Comparison of ENCODE assay signal across 37 cellular contexts in the genomic region with DNA sequence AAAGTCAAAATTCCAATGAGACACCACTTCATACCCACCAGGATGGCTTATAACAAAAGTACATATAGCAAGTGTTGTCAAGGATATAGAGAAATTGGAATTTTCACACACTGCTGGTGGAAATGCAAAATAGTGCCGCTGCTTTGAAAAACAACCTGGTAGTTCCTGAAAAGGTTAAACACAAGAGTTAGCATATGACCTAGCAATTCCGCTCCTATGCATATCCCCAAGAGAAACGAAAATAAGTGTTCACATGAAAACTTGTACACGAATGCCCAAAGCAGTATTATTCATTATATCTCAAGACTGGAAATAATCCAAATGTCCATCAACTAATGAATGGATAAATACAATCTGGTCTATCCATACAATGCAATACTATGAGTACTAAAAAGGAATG. TPM values are rescaled to one million over a fixed set of nuclear protein-coding genes. Genes with fewer than 3 reads are reported as not detected.
"Had no signal": no experiment of that assay in that cellular context is flagged by ENCODE, and none has a peak within 500 bp of the region (broad histone marks: within the 10 kb centered on the region; RNA-seq: fewer than 3 reads in every experiment).

No MANE protein-coding gene starts in this region.

- DNase-seq: activated CD4-positive, alpha-beta memory T cell treated with anti-CD3 and anti-CD28 coated beads, Interleukin-2, amount 10 ng/mL, durations not matched to agents 7 days and 5 days; activated CD4-positive, alpha-beta T cell treated with anti-CD3 and anti-CD28 coated beads for 1 hour; activated CD4-positive, alpha-beta T cell treated with anti-CD3 and anti-CD28 coated beads for 36 hours; activated CD4-positive, alpha-beta T cell treated with anti-CD3 and anti-CD28 coated beads for 48 hours; activated CD4-positive, alpha-beta T cell treated with anti-CD3 and anti-CD28 coated beads, Interleukin-2, amount 10 ng/mL, durations not matched to agents 7 days and 5 days; activated CD4-positive, alpha-beta T cell treated with anti-CD3 and anti-CD28 coated beads, Interleukin-2, amount 50 U/mL, for 48 hours; activated CD4-positive, CD25-positive, alpha-beta regulatory T cell; activated CD8-positive, alpha-beta memory T cell treated with anti-CD3 and anti-CD28 coated beads for 24 hours; activated CD8-positive, alpha-beta memory T cell treated with anti-CD3 and anti-CD28 coated beads, Interleukin-2, amount 10 ng/mL, durations not matched to agents 7 days and 5 days; activated CD8-positive, alpha-beta memory T cell treated with anti-CD3 and anti-CD28 coated beads, Interleukin-2, amount 50 U/mL, for 48 hours; activated CD8-positive, alpha-beta T cell treated with anti-CD3 and anti-CD28 coated beads, Interleukin-2, amount 10 ng/mL, durations not matched to agents 7 days and 5 days; activated effector memory CD4-positive, alpha-beta T cell treated with Interleukin-2 at 50 U/mL for 16 hours; activated gamma-delta T cell; activated naive CD4-positive, alpha-beta T cell treated with anti-CD3 and anti-CD28 coated beads, Interleukin-2, amount 10 ng/mL, durations not matched to agents 7 days and 5 days; activated naive CD4-positive, alpha-beta T cell treated with Interleukin-2 at 50 U/mL for 16 hours; activated naive CD8-positive, alpha-beta T cell treated with anti-CD3 and anti-CD28 coated beads, Interleukin-2, amount 10 ng/mL, durations not matched to agents 7 days and 5 days; activated naive CD8-positive, alpha-beta T cell treated with anti-CD3 and anti-CD28 coated beads, Interleukin-2, amount 50 U/mL, for 24 hours; activated T-cell treated with anti-CD3 and anti-CD28 coated beads, Interleukin-2, amount 50 U/mL, for 24 hours; activated T-cell treated with anti-CD3 and anti-CD28 coated beads, Interleukin-2, amount 50 U/mL, for 48 hours; amygdala; anterior cingulate cortex; caudate nucleus; cerebellar nuclear complex; T-helper 2 cell; T-helper 9 cell; WERI-Rb-1 had no signal

- H3K4me3 Mint-ChIP-seq: activated CD4-positive, alpha-beta memory T cell treated with anti-CD3 and anti-CD28 coated beads, Interleukin-2, amount 10 ng/mL, durations not matched to agents 7 days and 5 days; activated CD4-positive, alpha-beta T cell treated with anti-CD3 and anti-CD28 coated beads for 36 hours; activated CD4-positive, alpha-beta T cell treated with anti-CD3 and anti-CD28 coated beads, Interleukin-2, amount 10 ng/mL, durations not matched to agents 7 days and 5 days; activated CD8-positive, alpha-beta memory T cell treated with anti-CD3 and anti-CD28 coated beads, Interleukin-2, amount 10 ng/mL, durations not matched to agents 7 days and 5 days; activated CD8-positive, alpha-beta T cell treated with anti-CD3 and anti-CD28 coated beads, Interleukin-2, amount 10 ng/mL, durations not matched to agents 7 days and 5 days; activated naive CD4-positive, alpha-beta T cell treated with anti-CD3 and anti-CD28 coated beads, Interleukin-2, amount 10 ng/mL, durations not matched to agents 7 days and 5 days; activated naive CD4-positive, alpha-beta T cell treated with anti-CD3 and anti-CD28 coated beads, Interleukin-2, amount 50 U/mL, for 24 hours; activated naive CD8-positive, alpha-beta T cell; activated naive CD8-positive, alpha-beta T cell treated with anti-CD3 and anti-CD28 coated beads, Interleukin-2, amount 10 ng/mL, durations not matched to agents 7 days and 5 days; activated naive CD8-positive, alpha-beta T cell treated with anti-CD3 and anti-CD28 coated beads, Interleukin-2, amount 50 U/mL, for 24 hours; activated T-cell treated with anti-CD3 and anti-CD28 coated beads, Interleukin-2, amount 50 U/mL, for 24 hours; brain; central memory CD8-positive, alpha-beta T cell; T-helper 1 cell treated with Interleukin-12 subunit alpha and Interleukin-12 subunit beta and Interleukin-4 antibody, amounts not matched to agents 30 μg/mL and 1 μg/mL, for 36 hours; T-helper 2 cell treated with Interferon-gamma antibody and Interleukin-4, amounts not matched to agents 5 μg/mL and 100 μg/mL, for 36 hours; WTC11 had no signal

- H3K27me3 Mint-ChIP-seq: activated CD4-positive, alpha-beta memory T cell treated with anti-CD3 and anti-CD28 coated beads, Interleukin-2, amount 10 ng/mL, durations not matched to agents 7 days and 5 days; activated CD4-positive, alpha-beta T cell treated with anti-CD3 and anti-CD28 coated beads for 36 hours; activated CD4-positive, alpha-beta T cell treated with anti-CD3 and anti-CD28 coated beads, Interleukin-2, amount 10 ng/mL, durations not matched to agents 7 days and 5 days; activated CD8-positive, alpha-beta memory T cell treated with anti-CD3 and anti-CD28 coated beads, Interleukin-2, amount 10 ng/mL, durations not matched to agents 7 days and 5 days; activated naive CD4-positive, alpha-beta T cell treated with anti-CD3 and anti-CD28 coated beads, Interleukin-2, amount 10 ng/mL, durations not matched to agents 7 days and 5 days; activated naive CD4-positive, alpha-beta T cell treated with anti-CD3 and anti-CD28 coated beads, Interleukin-2, amount 50 U/mL, for 24 hours; activated naive CD8-positive, alpha-beta T cell; activated naive CD8-positive, alpha-beta T cell treated with anti-CD3 and anti-CD28 coated beads, Interleukin-2, amount 10 ng/mL, durations not matched to agents 7 days and 5 days; activated naive CD8-positive, alpha-beta T cell treated with anti-CD3 and anti-CD28 coated beads, Interleukin-2, amount 50 U/mL, for 24 hours; activated T-cell treated with anti-CD3 and anti-CD28 coated beads, Interleukin-2, amount 50 U/mL, for 24 hours; brain; central memory CD8-positive, alpha-beta T cell had no signal

- H3K27me3 ChIP-seq: ascending aorta, cardiac muscle cell had no signal

- H3K4me1 ChIP-seq: ascending aorta had no signal

- H3K4me3 ChIP-seq: ascending aorta, cardiac muscle cell had no signal

- H3K4me1 Mint-ChIP-seq: activated CD4-positive, alpha-beta memory T cell treated with anti-CD3 and anti-CD28 coated beads, Interleukin-2, amount 10 ng/mL, durations not matched to agents 7 days and 5 days; activated CD4-positive, alpha-beta T cell treated with anti-CD3 and anti-CD28 coated beads, Interleukin-2, amount 10 ng/mL, durations not matched to agents 7 days and 5 days; activated CD8-positive, alpha-beta memory T cell treated with anti-CD3 and anti-CD28 coated beads, Interleukin-2, amount 10 ng/mL, durations not matched to agents 7 days and 5 days; activated naive CD4-positive, alpha-beta T cell treated with anti-CD3 and anti-CD28 coated beads, Interleukin-2, amount 10 ng/mL, durations not matched to agents 7 days and 5 days; activated naive CD8-positive, alpha-beta T cell treated with anti-CD3 and anti-CD28 coated beads, Interleukin-2, amount 10 ng/mL, durations not matched to agents 7 days and 5 days; activated naive CD8-positive, alpha-beta T cell treated with anti-CD3 and anti-CD28 coated beads, Interleukin-2, amount 50 U/mL, for 24 hours; brain; WTC11 had no signal

- H3K27ac Mint-ChIP-seq: activated CD4-positive, alpha-beta memory T cell treated with anti-CD3 and anti-CD28 coated beads, Interleukin-2, amount 10 ng/mL, durations not matched to agents 7 days and 5 days; activated CD4-positive, alpha-beta T cell treated with anti-CD3 and anti-CD28 coated beads for 36 hours; activated CD4-positive, alpha-beta T cell treated with anti-CD3 and anti-CD28 coated beads, Interleukin-2, amount 10 ng/mL, durations not matched to agents 7 days and 5 days; activated CD8-positive, alpha-beta memory T cell treated with anti-CD3 and anti-CD28 coated beads, Interleukin-2, amount 10 ng/mL, durations not matched to agents 7 days and 5 days; activated CD8-positive, alpha-beta T cell treated with anti-CD3 and anti-CD28 coated beads, Interleukin-2, amount 10 ng/mL, durations not matched to agents 7 days and 5 days; activated naive CD4-positive, alpha-beta T cell treated with anti-CD3 and anti-CD28 coated beads, Interleukin-2, amount 10 ng/mL, durations not matched to agents 7 days and 5 days; activated naive CD4-positive, alpha-beta T cell treated with anti-CD3 and anti-CD28 coated beads, Interleukin-2, amount 50 U/mL, for 24 hours; activated naive CD8-positive, alpha-beta T cell; activated naive CD8-positive, alpha-beta T cell treated with anti-CD3 and anti-CD28 coated beads, Interleukin-2, amount 10 ng/mL, durations not matched to agents 7 days and 5 days; activated naive CD8-positive, alpha-beta T cell treated with anti-CD3 and anti-CD28 coated beads, Interleukin-2, amount 50 U/mL, for 24 hours; activated T-cell treated with anti-CD3 and anti-CD28 coated beads, Interleukin-2, amount 50 U/mL, for 24 hours; activated T-helper 2 cell treated with anti-CD3 and anti-CD28 coated beads, Interferon-gamma antibody, Interleukin-2, Interleukin-4, amounts not matched to agents 10 μg/mL and 5 μg/mL and 100 μg/mL, durations not matched to agents 14 hours and 24 hours and 36 hours; brain; T-helper 1 cell treated with Interleukin-12 subunit alpha and Interleukin-12 subunit beta and Interleukin-4 antibody, amounts not matched to agents 30 μg/mL and 1 μg/mL, for 36 hours; T-helper 2 cell treated with Interferon-gamma antibody and Interleukin-4, amounts not matched to agents 5 μg/mL and 100 μg/mL, for 36 hours; WTC11 had no signal

- ATAC-seq: activated CD4-positive, alpha-beta T cell treated with anti-CD3 and anti-CD28 coated beads for 36 hours; activated CD4-positive, CD25-positive, alpha-beta regulatory T cell treated with anti-CD3 and anti-CD28 coated beads, Interleukin-2, amount 50 U/mL, for 24 hours; activated CD8-positive, alpha-beta memory T cell treated with anti-CD3 and anti-CD28 coated beads, Interleukin-2, amount 10 ng/mL, durations not matched to agents 7 days and 5 days; activated CD8-positive, alpha-beta T cell treated with anti-CD3 and anti-CD28 coated beads, Interleukin-2, amount 10 ng/mL, durations not matched to agents 7 days and 5 days; activated naive CD8-positive, alpha-beta T cell treated with anti-CD3 and anti-CD28 coated beads, Interleukin-2, amount 50 U/mL, for 24 hours; WTC11 had no signal

- H3K9me3 Mint-ChIP-seq: central memory CD8-positive, alpha-beta T cell had no signal

- H3K27ac ChIP-seq: ascending aorta, cardiac muscle cell, WERI-Rb-1 had no signal

RNA-seq across cellular contexts. Expression of a gene that starts 33.9 kb away (rescaled TPM):
- total RNA-seq: ascending aorta had no signal
